ENCODE assay signal across 10 cellular contexts in the genomic region with DNA sequence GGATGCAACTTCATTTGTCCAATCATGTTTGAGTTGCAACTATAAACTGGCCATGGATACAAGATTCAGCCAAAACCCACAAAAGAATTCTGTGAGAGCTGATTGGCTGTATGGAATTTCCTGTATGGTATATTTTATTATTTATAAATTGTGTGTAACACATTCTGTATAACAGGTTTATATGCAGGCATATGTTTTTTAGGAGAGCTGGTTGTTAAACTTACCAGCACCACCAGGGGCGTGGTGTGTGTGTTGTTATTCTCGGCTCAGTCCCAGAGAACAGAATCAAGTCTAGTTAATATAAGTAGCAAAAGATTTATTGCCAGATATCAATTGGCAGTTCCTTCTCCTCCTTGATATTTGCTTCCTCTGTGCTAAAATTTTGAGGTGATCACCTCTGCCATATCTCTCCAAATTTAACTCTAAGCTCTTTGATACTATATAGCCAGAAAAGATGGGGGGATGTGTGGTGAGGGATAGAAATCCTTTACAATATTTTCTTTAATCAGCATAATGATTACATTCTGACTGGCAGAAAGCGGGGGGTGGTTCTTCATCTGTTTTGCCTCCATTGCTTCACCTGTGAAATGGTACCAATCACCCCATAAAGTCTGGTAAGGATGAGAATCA. TPM values are rescaled to one million over a fixed set of nuclear protein-coding genes. Genes with fewer than 3 reads are reported as not detected.
DNase-seq lines count a peak whose midpoint lies in the region; ATAC-seq and TF ChIP-seq lines count a peak whose summit lies in the region.
"Had no signal": no experiment of that assay in that cellular context is flagged by ENCODE, and none has a peak within 500 bp of the region (broad histone marks: within the 10 kb centered on the region; RNA-seq: fewer than 3 reads in every experiment).

No MANE protein-coding gene starts in this region.

- H3K27me3 Mint-ChIP-seq in osteocyte (ENCODE audit: unreplicated experiment) = peaks cover 24% of the 10 kb centered on the region

- peak; percentile 70 for DNase-seq in NCI-H82 (lab: John Stamatoyannopoulos, UW)
- DNase-seq in NCI-H82 treated with DMSO at 0.1 percent for 48 hours (lab: John Stamatoyannopoulos, UW; ENCODE audit: unreplicated experiment) = no peak
- peak; percentile 7 for DNase-seq in NCI-H510A treated with DMSO at 0.1 percent for 48 hours (lab: John Stamatoyannopoulos, UW)
- DNase-seq in dedifferentiated amniotic fluid mesenchymal stem cell (ENCODE audit: extremely low spot score) = peak; percentile 35
- DNase-seq in osteocyte (ENCODE audit: extremely low spot score, unreplicated experiment) = no peak
- no peak for DNase-seq in NCI-H2196 treated with DMSO at 0.1 percent for 48 hours (lab: John Stamatoyannopoulos, UW; ENCODE audit: unreplicated experiment)
- no peak for DNase-seq in NCI-H2107 (lab: John Stamatoyannopoulos, UW)

- no peak for ATAC-seq in HG03139 (IDR thresholded peaks at IDR 0.05; ENCODE audit: unreplicated experiment)

- H3K9me3 Mint-ChIP-seq in osteocyte (ENCODE audit: unreplicated experiment) = no peaks in the 10 kb centered on the region
- H3K9me3 Mint-ChIP-seq: CD4-positive, CD25-positive, alpha-beta regulatory T cell; T-helper 1 cell treated with Interleukin-12 subunit alpha and Interleukin-12 subunit beta and Interleukin-4 antibody, amounts not matched to agents 30 μg/mL and 1 μg/mL, for 36 hours had no signal

- H3K36me3 Mint-ChIP-seq in osteocyte (ENCODE audit: unreplicated experiment) = no peaks in the 10 kb centered on the region
- H3K36me3 Mint-ChIP-seq: CD4-positive, CD25-positive, alpha-beta regulatory T cell had no signal

- H3K4me3 Mint-ChIP-seq in osteocyte (ENCODE audit: unreplicated experiment) = no peak overlapping the region
- H3K4me3 Mint-ChIP-seq: CD4-positive, CD25-positive, alpha-beta regulatory T cell; T-helper 1 cell treated with Interleukin-12 subunit alpha and Interleukin-12 subunit beta and Interleukin-4 antibody, amounts not matched to agents 30 μg/mL and 1 μg/mL, for 36 hours had no signal

- H3K27ac Mint-ChIP-seq in osteocyte (ENCODE audit: unreplicated experiment) = no peak overlapping the region
- H3K27ac Mint-ChIP-seq: CD4-positive, CD25-positive, alpha-beta regulatory T cell; T-helper 1 cell treated with Interleukin-12 subunit alpha and Interleukin-12 subunit beta and Interleukin-4 antibody, amounts not matched to agents 30 μg/mL and 1 μg/mL, for 36 hours had no signal

- TF ChIP-seq CTCF in osteocyte (IDR thresholded peaks at IDR 0.05) = peak; percentile 63

- H3K4me1 Mint-ChIP-seq in osteocyte (ENCODE audit: unreplicated experiment) = peaks cover 10% of the 10 kb centered on the region

RNA-seq across cellular contexts. Expression of gene CNBD2, which starts 22.9 kb away (rescaled TPM):
- total RNA-seq in osteocyte = 3.8 and 4.6 TPM in 2 replicates

RNA-seq across cellular contexts. Expression of gene SCAND1, which starts 37.0 kb away (rescaled TPM):
- 80.2 and 81.4 TPM in 2 replicates for total RNA-seq in osteocyte

Comparison
In these comparisons a context has a peak if more than half of its experiments do, and no peak if none do; other contexts are left out.
1. DNase-seq: peak in NCI-H82 (single experiment), NCI-H510A treated with DMSO at 0.1 percent for 48 hours (single experiment) and dedifferentiated amniotic fluid mesenchymal stem cell (single experiment); none in NCI-H82 treated with DMSO at 0.1 percent for 48 hours (single experiment), osteocyte (single experiment), NCI-H2196 treated with DMSO at 0.1 percent for 48 hours (single experiment) and NCI-H2107 (single experiment).